In the genomic region with DNA sequence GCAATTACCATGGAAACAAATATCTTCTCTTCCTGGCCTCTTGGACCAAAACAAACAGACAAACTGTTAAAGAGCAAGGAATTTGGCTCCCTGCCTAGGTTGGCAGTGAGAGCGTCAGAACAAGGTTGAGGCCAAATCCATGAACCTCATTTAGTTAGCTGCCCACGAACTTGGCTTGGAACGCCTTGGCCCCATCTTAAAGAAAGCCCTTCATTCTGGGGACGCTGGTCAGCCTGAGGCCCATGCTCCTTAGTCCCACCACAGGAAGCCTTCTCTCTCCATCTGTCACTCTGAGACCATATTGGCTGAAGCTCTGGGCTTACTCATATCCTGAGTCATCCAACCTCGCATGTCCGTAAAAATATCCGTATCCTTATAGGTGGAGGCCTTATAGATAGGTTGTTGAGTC, we compare ENCODE assay signal across 11 cellular contexts.
A peak's percentile ranks its signal among the peaks of the same experiment; 100 is the strongest.
DNase-seq lines count a peak whose midpoint lies in the region; ATAC-seq and TF ChIP-seq lines count a peak whose summit lies in the region.
"Had no signal": no experiment of that assay in that cellular context is flagged by ENCODE, and none has a peak within 500 bp of the region (broad histone marks: within the 10 kb centered on the region; RNA-seq: fewer than 3 reads in every experiment).

No MANE protein-coding gene starts in this region.

- H3K4me1 Mint-ChIP-seq in glutamatergic neuron (ENCODE audit: low read depth, unreplicated experiment), result peaks cover 2% of the 10 kb centered on the region

- H3K4ac ChIP-seq in mesenchymal stem cell (ENCODE audit: low read depth in 1 of 2, low read length in 2 of 2), result no peak overlapping the region

- H3K4me3 Mint-ChIP-seq in glutamatergic neuron (ENCODE audit: unreplicated experiment), result no peak overlapping the region
- H3K4me3 Mint-ChIP-seq: stimulated activated naive CD8-positive, alpha-beta T cell treated with anti-CD3 and anti-CD28 coated beads, Interleukin-15, Interleukin-2, amounts not matched to agents 100 ng/mL and 50 ng/mL, for 24 hours had no signal

- no peak overlapping the region for H3K4me3 ChIP-seq in mesenchymal stem cell (ENCODE audit: insufficient read depth in 1 of 2, low read depth in 1 of 2, low read length in 2 of 2)

- H2AK5ac ChIP-seq in mesenchymal stem cell (ENCODE audit: low read length, severe bottlenecking), result no peak overlapping the region

- H2AFZ ChIP-seq in mesenchymal stem cell (ENCODE audit: low read depth, low read length), result no peak overlapping the region

- H3K9ac ChIP-seq in mesenchymal stem cell (ENCODE audit: low read length), result no peak overlapping the region

- H2BK12ac ChIP-seq in mesenchymal stem cell (ENCODE audit: low read length in 2 of 2), result no peak overlapping the region

- H3K79me1 ChIP-seq in mesenchymal stem cell (replicated peaks; ENCODE audit: low read length, poor library complexity, severe bottlenecking), result no peaks in the 10 kb centered on the region

- peaks cover 3% of the 10 kb centered on the region for H3K4me1 ChIP-seq in mesenchymal stem cell (ENCODE audit: control insufficient read depth, insufficient read depth, low read depth, low read length)

- H3K27me3 ChIP-seq in mesenchymal stem cell (ENCODE audit: control insufficient read depth in 1 of 2, insufficient read depth in 1 of 2, low read length in 2 of 2), result no peaks in the 10 kb centered on the region

- TF ChIP-seq CTCF in glutamatergic neuron (IDR thresholded peaks at IDR 0.05; ENCODE audit: partially characterized antibody, unreplicated experiment), result no peak

- no peak overlapping the region for H3K23ac ChIP-seq in mesenchymal stem cell (ENCODE audit: low read length in 2 of 2)

- no peak overlapping the region for H2BK120ac ChIP-seq in mesenchymal stem cell (ENCODE audit: low read depth, low read length)

- H3K36me3 Mint-ChIP-seq in glutamatergic neuron (ENCODE audit: unreplicated experiment), result no peaks in the 10 kb centered on the region

- no peak overlapping the region for H4K8ac ChIP-seq in mesenchymal stem cell (ENCODE audit: low read length)

- no peaks in the 10 kb centered on the region for H3K27me3 Mint-ChIP-seq in glutamatergic neuron (ENCODE audit: unreplicated experiment)

- H4K91ac ChIP-seq in mesenchymal stem cell (ENCODE audit: low read length), result no peak overlapping the region

- no peak overlapping the region for H3K27ac Mint-ChIP-seq in glutamatergic neuron (ENCODE audit: unreplicated experiment)
- H3K27ac Mint-ChIP-seq: stimulated activated naive CD8-positive, alpha-beta T cell treated with anti-CD3 and anti-CD28 coated beads, Interleukin-15, Interleukin-2, amounts not matched to agents 100 ng/mL and 50 ng/mL, for 24 hours had no signal

- WGBS in mesenchymal stem cell, result 22% methylated on average over 5 of the region's 7 CpGs

- DNase-seq in C1 segment of cervical spinal cord (lab: John Stamatoyannopoulos, UW) (peak in 8 of 14 donors; percentile 26 to 59 (median 54)), NCI-H2196 treated with DMSO at 0.1 percent for 48 hours (lab: John Stamatoyannopoulos, UW; ENCODE audit: unreplicated experiment) (peak; percentile 10), dermis blood vessel endothelial cell (peak; percentile 77), mesenchymal stem cell (peak; percentile 82), occipital lobe (lab: John Stamatoyannopoulos, UW) (no peak), glutamatergic neuron (no peak)
- DNase-seq: DMS153, NCI-H2171 treated with DMSO at 0.1 percent for 48 hours had no signal

- H3K9me3 ChIP-seq in mesenchymal stem cell (ENCODE audit: control insufficient read depth, low read length), result no peaks in the 10 kb centered on the region

- H2BK15ac ChIP-seq in mesenchymal stem cell (ENCODE audit: low read depth, poor library complexity, severe bottlenecking), result no peak overlapping the region

- peaks cover 0 to 7% of the 10 kb centered on the region in 2 experiments for H3K36me3 ChIP-seq in mesenchymal stem cell (ENCODE audit: control insufficient read depth in 1 of 2, insufficient read depth in 2 of 2, low read depth in 1 of 2, low read length in 2 of 2)

- ATAC-seq in HG02759 (IDR thresholded peaks at IDR 0.05; ENCODE audit: unreplicated experiment) (no peak), GM18505 (IDR thresholded peaks at IDR 0.05; ENCODE audit: unreplicated experiment) (no peak)

- no peak overlapping the region for H3K14ac ChIP-seq in mesenchymal stem cell (ENCODE audit: low read length in 2 of 2)

- H3K18ac ChIP-seq in mesenchymal stem cell (ENCODE audit: low read depth in 1 of 2, low read length in 2 of 2), result no peak overlapping the region

- no peaks in the 10 kb centered on the region for H3K9me3 Mint-ChIP-seq in glutamatergic neuron (ENCODE audit: unreplicated experiment)
- H3K9me3 Mint-ChIP-seq: stimulated activated naive CD8-positive, alpha-beta T cell treated with anti-CD3 and anti-CD28 coated beads, Interleukin-15, Interleukin-2, amounts not matched to agents 100 ng/mL and 50 ng/mL, for 24 hours had no signal

- no peak overlapping the region for H3K27ac ChIP-seq in mesenchymal stem cell (ENCODE audit: low read length, poor library complexity, severe bottlenecking)

- no peak overlapping the region for H3K4me2 ChIP-seq in mesenchymal stem cell (ENCODE audit: low read length, poor library complexity, severe bottlenecking)

- no peak for TF ChIP-seq POLR2A in GM18505 (IDR thresholded peaks at IDR 0.05; ENCODE audit: borderline replicate concordance, extremely low read depth, insufficient read depth, insufficient read length)

- no peak overlapping the region for H2BK5ac ChIP-seq in mesenchymal stem cell (ENCODE audit: low read depth, low read length, poor library complexity, severe bottlenecking)

Comparison
In these comparisons a context has a peak if more than half of its experiments do, and no peak if none do; other contexts are left out.
1. DNase-seq: peak in C1 segment of cervical spinal cord (8 of 14), NCI-H2196 treated with DMSO at 0.1 percent for 48 hours (single experiment), dermis blood vessel endothelial cell (single experiment) and mesenchymal stem cell (single experiment); none in occipital lobe (single experiment) and glutamatergic neuron (single experiment).